9 cellular contexts compared by ENCODE assay signal in the genomic region with DNA sequence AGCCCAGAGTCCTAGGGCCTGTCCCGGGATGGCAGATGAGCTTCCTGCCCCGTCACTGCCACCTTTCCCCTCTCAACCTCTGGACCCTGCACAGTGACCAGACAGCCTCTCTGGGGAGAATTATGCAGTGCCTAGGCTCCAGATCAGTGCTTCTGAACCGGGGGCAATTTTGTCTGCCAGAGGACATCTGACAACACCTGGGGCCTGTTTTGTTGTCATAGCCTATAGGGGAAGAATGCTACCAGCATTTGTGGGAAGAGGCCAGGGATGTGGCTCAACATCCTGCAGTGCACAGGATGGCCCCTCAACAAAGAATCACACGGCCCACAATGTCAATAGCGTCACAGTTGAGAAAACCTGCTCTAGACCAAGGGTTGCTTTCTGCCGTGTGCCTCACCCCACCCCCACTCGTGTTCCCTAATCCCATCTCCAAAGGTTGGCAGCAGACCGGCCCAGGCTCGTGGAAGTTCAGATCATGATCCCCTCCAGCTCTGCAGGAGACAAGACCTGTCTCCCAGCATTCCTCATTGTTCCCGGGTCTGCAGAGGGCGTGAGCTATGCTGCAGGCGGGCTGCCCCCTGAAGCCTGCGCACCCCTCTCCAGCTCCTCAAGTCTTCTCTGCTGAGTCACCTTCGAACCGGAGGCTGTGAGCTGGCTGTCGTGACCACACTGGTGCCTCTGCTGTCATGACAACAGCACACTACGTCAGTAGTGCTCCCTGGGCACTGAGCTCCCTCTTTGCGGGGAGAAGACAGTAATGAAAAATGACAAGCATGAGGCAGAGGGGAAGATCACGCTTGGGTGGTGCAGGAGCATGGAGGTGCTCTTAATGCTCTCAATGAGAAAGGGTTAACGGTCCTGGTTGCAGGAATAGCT. TPM values are rescaled to one million over a fixed set of nuclear protein-coding genes. Genes with fewer than 3 reads are reported as not detected.
DNase-seq lines count a peak whose midpoint lies in the region; ATAC-seq, FAIRE-seq and TF ChIP-seq lines count a peak whose summit lies in the region.
"Had no signal": no experiment of that assay in that cellular context is flagged by ENCODE, and none has a peak within 500 bp of the region (broad histone marks: within the 10 kb centered on the region; RNA-seq: fewer than 3 reads in every experiment).

No MANE protein-coding gene starts in this region.

- H3K9me3 Mint-ChIP-seq in mesothelial cell of epicardium = no peaks in the 10 kb centered on the region

- H3K23me2 ChIP-seq in H1 (ENCODE audit: low read depth, low read length) = peaks cover 16% of the 10 kb centered on the region

- peak overlapping the region; percentile 90 to 91 for H3K4me2 ChIP-seq in H1 (ENCODE audit: insufficient read depth in 1 of 2, low read depth in 2 of 2, low read length in 2 of 2)

- H3K14ac ChIP-seq in H1 (ENCODE audit: insufficient read length) = no peak overlapping the region

- no peak for FAIRE-seq in H1 (lab: Jason Lieb, UNC)
- FAIRE-seq: TTC549 had no signal

- H3K27me3 ChIP-seq in H1 (replicated peaks in 1 of 4; ENCODE audit: control insufficient read depth in 3 of 4, extremely low read depth in 1 of 4, insufficient read depth in 3 of 4, low read length in 3 of 4) = no peaks in the 10 kb centered on the region

- peaks cover 50 to 67% (median 58%) of the 10 kb centered on the region in 4 experiments for H3K36me3 ChIP-seq in H1 (ENCODE audit: control insufficient read depth in 2 of 4, insufficient read depth in 4 of 4, low read length in 3 of 4)

- TF ChIP-seq EP300 in H1 (IDR thresholded peaks at IDR 0.05; ENCODE audit: borderline replicate concordance in 1 of 2, low read depth in 2 of 2, low read length in 2 of 2) = no peak

- no peak for TF ChIP-seq POLR2A in H1 (IDR thresholded peaks at IDR 0.05; ENCODE audit: control extremely low read depth in 1 of 2, low read depth in 2 of 2, low read length in 2 of 2)

- peak overlapping the region; percentile 96; the same call in 1 of the 2 replicates for H2BK15ac ChIP-seq in H1 (ENCODE audit: low read length)

- no peak overlapping the region for H4K8ac ChIP-seq in H1 (ENCODE audit: extremely low read depth, insufficient read depth, low read length)

- peak overlapping the region; percentile 100 for H2BK5ac ChIP-seq in H1 (ENCODE audit: low read depth, low read length)

- H3K18ac ChIP-seq in H1 (ENCODE audit: extremely low read depth, low read length) = peak overlapping the region; percentile 65; the same call in 1 of the 2 replicates

- H2AK5ac ChIP-seq in H1 (ENCODE audit: low read depth, low read length) = peak overlapping the region; percentile 56; the same call in 1 of the 2 replicates

- DNase-seq in CD1c-positive myeloid dendritic cell (ENCODE audit: extremely low spot score) (peak; percentile 80), HCEC 1CT (peak; percentile 97), NOMO-1 treated with DMSO at 0.1 percent for 48 hours (lab: John Stamatoyannopoulos, UW; ENCODE audit: unreplicated experiment) (peak; percentile 82), H1 (ENCODE audit: low read depth in 1 of 2, low spot score in 2 of 2) (peak in 1 of 2 experiments; percentile 62), mesothelial cell of epicardium (ENCODE audit: low spot score in 2 of 2, unreplicated experiment in 2 of 2) (peak in 1 of 2 experiments; percentile 57)
- peak; percentile 51 to 71 (median 68) for DNase-seq in activated CD8-positive, alpha-beta memory T cell treated with anti-CD3 and anti-CD28 coated beads for 48 hours (ENCODE audit: low read depth in 2 of 3, low spot score in 2 of 3)
- DNase-seq in stimulated activated CD8-positive, alpha-beta memory T cell treated with anti-CD3 and anti-CD28 coated beads, Interleukin-15, amount 100 ng/mL, for 1 hour (ENCODE audit: low read depth) = peak; percentile 62

- H3K23ac ChIP-seq in H1 (ENCODE audit: insufficient read length) = no peak overlapping the region

- peak overlapping the region; percentile 83 to 98 (median 90); a peak in 7 of 8 replicates for H3K4me3 ChIP-seq in H1 (ENCODE audit: extremely low read depth in 1 of 4, insufficient read depth in 2 of 4, low read depth in 3 of 4, low read length in 4 of 4)

- peak overlapping the region in 3 of 4 experiments; percentile 9 to 17 (median 16); a peak in 3 of 7 replicates for H3K9ac ChIP-seq in H1 (replicated peaks in 1 of 4; ENCODE audit: extremely low read depth in 1 of 4, low read depth in 3 of 4, low read length in 3 of 4)

- H4K5ac ChIP-seq in H1 (ENCODE audit: insufficient read length, low read depth, low read length) = no peak overlapping the region

- H3K4ac ChIP-seq in H1 (replicated peaks; ENCODE audit: insufficient read length, low read depth, low read length) = no peak overlapping the region

- peak overlapping the region; percentile 20 for H3K56ac ChIP-seq in H1 (replicated peaks; ENCODE audit: insufficient read length, low read depth, low read length)

- H3K27ac Mint-ChIP-seq in mesothelial cell of epicardium = peak overlapping the region; percentile 99

- H3K36me3 Mint-ChIP-seq in mesothelial cell of epicardium = peaks cover 24% of the 10 kb centered on the region

- POLR2A ChIA-PET in H1 (lab: Charles Lee; ENCODE audit: partially characterized antibody) = interaction anchor here (0.6 to 14.8 kb wide), 40 partner anchors 7 to 1385 kb away, joined by 3 to 188 read pairs (median 4); a partner anchor contains a TSS

- H2BK12ac ChIP-seq in H1 (ENCODE audit: low read depth, low read length) = peak overlapping the region; percentile 87

- H3K27ac ChIP-seq in H1 (ENCODE audit: low read depth, low read length) = peak overlapping the region; percentile 98

- H3K9me3 ChIP-seq in H1 (ENCODE audit: insufficient read depth in 2 of 2, low read depth in 1 of 2, low read length in 1 of 2) = no peaks in the 10 kb centered on the region

- ATAC-seq in HG03097 (IDR thresholded peaks at IDR 0.05; ENCODE audit: low FRiP score, unreplicated experiment) = no peak

- TF ChIP-seq RAD21 in H1 (IDR thresholded peaks at IDR 0.05 in 1 of 2, conservative IDR thresholded peaks at IDR 0.05 in 1 of 2; ENCODE audit: low read depth in 2 of 2, low read length in 2 of 2) = no peak

- H3K27me3 Mint-ChIP-seq in mesothelial cell of epicardium (ENCODE audit: low read depth) = no peaks in the 10 kb centered on the region

- TF ChIP-seq CTCF in H1 (IDR thresholded peaks at IDR 0.05; ENCODE audit: control extremely low read depth in 1 of 3, insufficient read depth in 1 of 3, low read depth in 1 of 3, low read length in 3 of 3) = no peak
- TF ChIP-seq CTCF in mesothelial cell of epicardium (IDR thresholded peaks at IDR 0.05; ENCODE audit: unreplicated experiment) = no peak

- peaks cover 5 to 16% of the 10 kb centered on the region in 2 experiments for H4K20me1 ChIP-seq in H1 (replicated peaks in 1 of 2; ENCODE audit: control insufficient read depth in 1 of 2, insufficient read depth in 2 of 2, low read length in 2 of 2)

- no peaks in the 10 kb centered on the region; the same call in 1 of the 2 replicates for H3K79me1 ChIP-seq in H1 (ENCODE audit: low read depth, low read length)

- H2BK120ac ChIP-seq in H1 (replicated peaks; ENCODE audit: low read depth, low read length) = no peak overlapping the region

- peaks cover 3 to 28% of the 10 kb centered on the region in 2 experiments; a peak in 3 of 4 replicates for H3K79me2 ChIP-seq in H1 (ENCODE audit: control insufficient read depth in 1 of 2, insufficient read depth in 2 of 2, low read length in 2 of 2)

- peaks cover 77% of the 10 kb centered on the region for H3K4me1 Mint-ChIP-seq in mesothelial cell of epicardium

- H3K4me3 Mint-ChIP-seq in mesothelial cell of epicardium = peak overlapping the region; percentile 91

- peaks cover 0 to 19% (median 16%) of the 10 kb centered on the region in 4 experiments; a peak in 6 of 7 replicates for H3K4me1 ChIP-seq in H1 (replicated peaks in 1 of 4; ENCODE audit: control insufficient read depth in 3 of 4, insufficient read depth in 4 of 4, low read length in 3 of 4)

- no peak overlapping the region for H2BK20ac ChIP-seq in H1 (ENCODE audit: low read length)

- H2AFZ ChIP-seq in H1 (ENCODE audit: low read length) = no peak overlapping the region

- CTCF ChIA-PET in H1 (lab: Charles Lee; ENCODE audit: partially characterized antibody) = interaction anchor here (0.7 to 3.4 kb wide), 13 partner anchors 8 to 72 kb away, joined by 3 to 17 read pairs (median 3); a partner anchor contains a TSS

- WGBS in H1 (ENCODE audit: extremely low coverage in 1 of 2, insufficient coverage in 1 of 2, insufficient read length in 1 of 2, insufficient replicate concordance in 2 of 2, low coverage in 1 of 2, low lambda C conversion rate in 2 of 2, missing lambda C conversion rate in 1 of 2), 2 experiments = 46% methylated on average over 20 of the region's 20 CpGs; no CpG with 5 or more reads in 1 of the 2 experiments

- H4K91ac ChIP-seq in H1 (replicated peaks; ENCODE audit: insufficient read length, low read length) = no peak overlapping the region

RNA-seq across cellular contexts. Expression of a gene that starts 2.0 kb away (rescaled TPM):
- total RNA-seq in H1 (2021; fragmentation: NEBNext Ultra II Directional; extraction: Animal tissue kit (Norgen Biotek cat#: 25700)) = 5,175 and 5,215 TPM in 2 replicates
- polyA plus RNA-seq in H1 (2011; rRNA removed) = 15,878 and 16,791 TPM in 2 replicates
- 15,311 TPM for polyA plus RNA-seq in H1 (2011; cell fraction: cytosol; rRNA removed)
- 11,358 TPM for polyA plus RNA-seq in H1 (2011; cell fraction: nucleus; rRNA removed)
- 6,320 to 9,842 TPM (median 9,706 TPM) in 4 replicates for polyA plus RNA-seq in H1 (2012, experiment 1 of 2)
- polyA plus RNA-seq in H1 (2012, experiment 2 of 2) = 9,111 TPM
- 3,841 TPM for polyA plus RNA-seq in H1 (2013, experiment 1 of 2)
- polyA plus RNA-seq in H1 (2013, experiment 2 of 2) = 3,883 TPM
- 9,722 and 10,058 TPM in 2 replicates for polyA minus RNA-seq in H1 (2011; rRNA and poly(A)+ RNA removed)
- polyA minus RNA-seq in H1 (2011; cell fraction: cytosol; rRNA and poly(A)+ RNA removed) = 5,130 TPM
- 3,036 TPM for polyA minus RNA-seq in H1 (2011; cell fraction: nucleus; rRNA and poly(A)+ RNA removed)
- 2,078 to 2,104 TPM (median 2,089 TPM) in 3 replicates for total RNA-seq in mesothelial cell of epicardium

RNA-seq across cellular contexts. Expression of a gene that starts 23.6 kb away (rescaled TPM):
- total RNA-seq in H1 (2021; fragmentation: NEBNext Ultra II Directional; extraction: Animal tissue kit (Norgen Biotek cat#: 25700)) = 11.8 and 12.2 TPM in 2 replicates
- 12.8 and 16.4 TPM in 2 replicates for polyA plus RNA-seq in H1 (2011; rRNA removed)
- 15.3 TPM for polyA plus RNA-seq in H1 (2011; cell fraction: cytosol; rRNA removed)
- polyA plus RNA-seq in H1 (2011; cell fraction: nucleus; rRNA removed) = 40.6 TPM
- polyA plus RNA-seq in H1 (2012, experiment 1 of 2) = 8.2 to 13.3 TPM (median 13.2 TPM) in 4 replicates
- polyA plus RNA-seq in H1 (2012, experiment 2 of 2) = 7.8 TPM
- 11.5 TPM for polyA plus RNA-seq in H1 (2013, experiment 1 of 2)
- polyA plus RNA-seq in H1 (2013, experiment 2 of 2) = 9.5 TPM
- 4.7 and 4.9 TPM in 2 replicates for polyA minus RNA-seq in H1 (2011; rRNA and poly(A)+ RNA removed)
- 3.6 TPM for polyA minus RNA-seq in H1 (2011; cell fraction: cytosol; rRNA and poly(A)+ RNA removed)
- 10.6 TPM for polyA minus RNA-seq in H1 (2011; cell fraction: nucleus; rRNA and poly(A)+ RNA removed)
- total RNA-seq in mesothelial cell of epicardium = 14.8 to 16.1 TPM (median 14.8 TPM) in 3 replicates

RNA-seq across cellular contexts. Expression of a gene that starts 35.8 kb away (rescaled TPM):
- 82.6 and 85.6 TPM in 2 replicates for total RNA-seq in H1 (2021; fragmentation: NEBNext Ultra II Directional; extraction: Animal tissue kit (Norgen Biotek cat#: 25700))
- 34.4 and 35.4 TPM in 2 replicates for polyA plus RNA-seq in H1 (2011; rRNA removed)
- polyA plus RNA-seq in H1 (2011; cell fraction: cytosol; rRNA removed) = 55.4 TPM
- 191 TPM for polyA plus RNA-seq in H1 (2011; cell fraction: nucleus; rRNA removed)
- polyA plus RNA-seq in H1 (2012, experiment 1 of 2) = 73.4 to 85.0 TPM (median 77.9 TPM) in 4 replicates
- polyA plus RNA-seq in H1 (2012, experiment 2 of 2) = 49.2 TPM
- 63.9 TPM for polyA plus RNA-seq in H1 (2013, experiment 1 of 2)
- polyA plus RNA-seq in H1 (2013, experiment 2 of 2) = 51.3 TPM
- polyA minus RNA-seq in H1 (2011; rRNA and poly(A)+ RNA removed) = 29.8 and 75.1 TPM in 2 replicates
- polyA minus RNA-seq in H1 (2011; cell fraction: cytosol; rRNA and poly(A)+ RNA removed) = 26.6 TPM
- polyA minus RNA-seq in H1 (2011; cell fraction: nucleus; rRNA and poly(A)+ RNA removed) = 45.4 TPM
- 51.8 to 58.6 TPM (median 56.6 TPM) in 3 replicates for total RNA-seq in mesothelial cell of epicardium

RNA-seq across cellular contexts. Expression of a gene that starts 38.4 kb away (rescaled TPM):
- 129 and 132 TPM in 2 replicates for total RNA-seq in H1 (2021; fragmentation: NEBNext Ultra II Directional; extraction: Animal tissue kit (Norgen Biotek cat#: 25700))
- polyA plus RNA-seq in H1 (2011; rRNA removed) = 55.8 and 69.6 TPM in 2 replicates
- polyA plus RNA-seq in H1 (2011; cell fraction: cytosol; rRNA removed) = 80.8 TPM
- polyA plus RNA-seq in H1 (2011; cell fraction: nucleus; rRNA removed) = 136 TPM
- polyA plus RNA-seq in H1 (2012, experiment 1 of 2) = 87.4 to 104 TPM (median 95.1 TPM) in 4 replicates
- polyA plus RNA-seq in H1 (2012, experiment 2 of 2) = 28.6 TPM
- 55.8 TPM for polyA plus RNA-seq in H1 (2013, experiment 1 of 2)
- polyA plus RNA-seq in H1 (2013, experiment 2 of 2) = 51.4 TPM
- 177 and 197 TPM in 2 replicates for polyA minus RNA-seq in H1 (2011; rRNA and poly(A)+ RNA removed)
- polyA minus RNA-seq in H1 (2011; cell fraction: cytosol; rRNA and poly(A)+ RNA removed) = 94.8 TPM
- 106 TPM for polyA minus RNA-seq in H1 (2011; cell fraction: nucleus; rRNA and poly(A)+ RNA removed)
- 56.3 to 62.6 TPM (median 57.1 TPM) in 3 replicates for total RNA-seq in mesothelial cell of epicardium

RNA-seq across cellular contexts. Expression of a gene that starts 39.2 kb away (rescaled TPM):
- 318 and 331 TPM in 2 replicates for total RNA-seq in H1 (2021; fragmentation: NEBNext Ultra II Directional; extraction: Animal tissue kit (Norgen Biotek cat#: 25700))
- polyA plus RNA-seq in H1 (2011; rRNA removed) = 101 and 119 TPM in 2 replicates
- 179 TPM for polyA plus RNA-seq in H1 (2011; cell fraction: cytosol; rRNA removed)
- 62.0 TPM for polyA plus RNA-seq in H1 (2011; cell fraction: nucleus; rRNA removed)
- 250 to 352 TPM (median 276 TPM) in 4 replicates for polyA plus RNA-seq in H1 (2012, experiment 1 of 2)
- polyA plus RNA-seq in H1 (2012, experiment 2 of 2) = 64.2 TPM
- 764 TPM for polyA plus RNA-seq in H1 (2013, experiment 1 of 2)
- polyA plus RNA-seq in H1 (2013, experiment 2 of 2) = 884 TPM
- polyA minus RNA-seq in H1 (2011; rRNA and poly(A)+ RNA removed) = 25.9 and 35.9 TPM in 2 replicates
- 36.5 TPM for polyA minus RNA-seq in H1 (2011; cell fraction: cytosol; rRNA and poly(A)+ RNA removed)
- polyA minus RNA-seq in H1 (2011; cell fraction: nucleus; rRNA and poly(A)+ RNA removed) = 27.2 TPM
- total RNA-seq in mesothelial cell of epicardium = 137 to 148 TPM (median 145 TPM) in 3 replicates
